In genomic region chr15:39154136-39154770, GRCh38 we compare ENCODE assay signal across 12 cellular contexts.
A peak's percentile ranks its signal among the peaks of the same experiment; 100 is the strongest.
DNase-seq lines count a peak whose midpoint lies in the region; ATAC-seq and TF ChIP-seq lines count a peak whose summit lies in the region.
"Had no signal": no experiment of that assay in that cellular context is flagged by ENCODE, and none has a peak within 500 bp of the region (broad histone marks: within the 10 kb centered on the region; RNA-seq: fewer than 3 reads in every experiment).

No MANE protein-coding gene starts in this region.

- no peaks in the 10 kb centered on the region for H3K36me3 Mint-ChIP-seq in HFFc6 (ENCODE audit: low read depth)

- H3K4me3 ChIP-seq in brain microvascular endothelial cell (ENCODE audit: low read depth, low read length) (no peak overlapping the region), transverse colon (no peak overlapping the region), gastrocnemius medialis (no peak overlapping the region)
- H3K4me3 ChIP-seq: lung had no signal

- intact Hi-C loops in left colon (cut with DNase I, micrococcal nuclease) (no loop called here), transverse colon (cut with DNase I; ENCODE audit: low total_unique reads) (no loop called here), gastrocnemius medialis (cut with DNase I; ENCODE audit: low total_unique reads) (no loop called here)

- no peak for TF ChIP-seq EP300 in transverse colon (IDR thresholded peaks at IDR 0.05; ENCODE audit: low read depth)

- no peak overlapping the region for H3K4me3 Mint-ChIP-seq in HFFc6

- TF ChIP-seq POLR2A in transverse colon (IDR thresholded peaks at IDR 0.05) (no peak), gastrocnemius medialis (IDR thresholded peaks at IDR 0.05) (no peak)

- ATAC-seq in left colon (peak; percentile 94), gastrocnemius medialis (no peak), GM18511 (IDR thresholded peaks at IDR 0.05; ENCODE audit: unreplicated experiment) (no peak)

- H3K9me3 ChIP-seq in transverse colon (no peaks in the 10 kb centered on the region), gastrocnemius medialis (no peaks in the 10 kb centered on the region)

- DNase-seq in HFFc6 (no peak), brain microvascular endothelial cell (no peak), left colon (peak in 1 of 2 donors; percentile 17), transverse colon (peak; percentile 27), gastrocnemius medialis (no peak), NCI-H774 (lab: John Stamatoyannopoulos, UW) (no peak)
- no peak for DNase-seq in stimulated activated CD4-positive, alpha-beta T cell treated with anti-CD3 and anti-CD28 coated beads, Interleukin-12 subunit alpha, Interleukin-12 subunit beta, amount 100 ng/mL, for 4 hours
- DNase-seq: amniotic stem cell; GOT3; stimulated activated CD8-positive, alpha-beta memory T cell treated with anti-CD3 and anti-CD28 coated beads, Interleukin-4, amount 100 ng/mL, for 48 hours had no signal

- H3K36me3 ChIP-seq in brain microvascular endothelial cell (replicated peaks) (no peaks in the 10 kb centered on the region), transverse colon (no peaks in the 10 kb centered on the region), gastrocnemius medialis (no peaks in the 10 kb centered on the region)

- H3K27ac Mint-ChIP-seq in HFFc6, result peak overlapping the region; percentile 8; the same call in 1 of the 2 replicates

- in situ Hi-C loops in brain microvascular endothelial cell (cut with HindIII; ENCODE audit: low pct_ligation_motif_present, low sequenced_read_pairs), result no loop called here
- in situ Hi-C loops in transverse colon (cut with MboI; ENCODE audit: low pct_ligation_motif_present in 1 of 4, low pct_unique_long_range_greater_than_20kb in 1 of 4, low sequenced_read_pairs in 3 of 4), result loop anchor here in 1 of 4 donors (25.0 kb wide), 1 partner anchor 408 kb away; no protein-coding TSS in a partner anchor
- in situ Hi-C loops in gastrocnemius medialis (cut with MboI; ENCODE audit: low sequenced_read_pairs in 4 of 4), result loop anchor here in 1 of 4 donors (25.0 kb wide), 1 partner anchor 433 kb away; the partner anchor contains the start of gene THBS1

- peaks cover 0 to 18% (median 10%) of the 10 kb centered on the region in 4 donors for H3K4me1 ChIP-seq in transverse colon
- peaks cover 0 to 2% of the 10 kb centered on the region in 2 donors for H3K4me1 ChIP-seq in gastrocnemius medialis

- H3K9me3 Mint-ChIP-seq in HFFc6, result no peaks in the 10 kb centered on the region

- H3K27me3 Mint-ChIP-seq in HFFc6 (ENCODE audit: insufficient read depth), result no peaks in the 10 kb centered on the region; the same call in 1 of the 2 replicates

- H3K27ac ChIP-seq in brain microvascular endothelial cell, result no peak overlapping the region
- H3K27ac ChIP-seq in transverse colon, result peak overlapping the region; percentile 10 to 68 (median 64)
- H3K27ac ChIP-seq in gastrocnemius medialis, result no peak overlapping the region

- peaks cover 76% of the 10 kb centered on the region for H3K4me1 Mint-ChIP-seq in HFFc6 (ENCODE audit: low read depth)

- H3K27me3 ChIP-seq in brain microvascular endothelial cell (replicated peaks) (no peaks in the 10 kb centered on the region), transverse colon (no peaks in the 10 kb centered on the region), gastrocnemius medialis (no peaks in the 10 kb centered on the region)

- TF ChIP-seq CTCF in HFFc6 (IDR thresholded peaks at IDR 0.05) (peak; percentile 57), brain microvascular endothelial cell (IDR thresholded peaks at IDR 0.05; ENCODE audit: low read depth, low read length, missing control alignments) (peak; percentile 29), transverse colon (IDR thresholded peaks at IDR 0.05) (peak; percentile 37 to 76 (median 50)), gastrocnemius medialis (IDR thresholded peaks at IDR 0.05 in 4 of 5, conservative IDR thresholded peaks at IDR 0.05 in 1 of 5) (no peak)

Comparison
In these comparisons a context has a peak if more than half of its experiments do, and no peak if none do; other contexts are left out.
1. CTCF ChIP-seq: peak in HFFc6 (single experiment), brain microvascular endothelial cell (single experiment) and transverse colon (5 of 5); none in gastrocnemius medialis (0 of 5).
2. H3K27ac ChIP-seq: peak in transverse colon (4 of 4); none in brain microvascular endothelial cell (single experiment) and gastrocnemius medialis (0 of 4).